ENCODE assay signal across 18 cellular contexts in the genomic region with DNA sequence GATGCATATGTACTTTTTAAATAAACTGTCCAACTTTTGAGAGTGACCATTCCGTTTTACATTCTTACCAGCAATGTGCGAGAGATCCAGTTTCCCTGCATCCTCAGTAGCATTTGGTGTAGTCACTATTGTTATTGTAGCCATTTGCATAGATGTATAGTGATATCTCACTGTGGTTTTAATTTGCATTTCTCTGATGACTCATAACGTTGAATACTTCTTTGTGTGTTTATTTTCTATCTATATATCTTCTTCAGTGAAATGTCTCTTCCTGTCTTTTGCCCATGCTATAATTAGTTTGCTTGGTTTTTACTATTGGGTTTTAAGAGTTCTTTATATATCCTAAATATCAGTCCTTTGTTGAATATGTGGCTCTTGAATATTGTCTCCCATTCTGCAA.
DNase-seq lines count a peak whose midpoint lies in the region; ATAC-seq and TF ChIP-seq lines count a peak whose summit lies in the region.
"Had no signal": no experiment of that assay in that cellular context is flagged by ENCODE, and none has a peak within 500 bp of the region (broad histone marks: within the 10 kb centered on the region; RNA-seq: fewer than 3 reads in every experiment).

No MANE protein-coding gene starts in this region.

- H3K27me3 Mint-ChIP-seq in activated T-helper 2 cell treated with anti-CD3 and anti-CD28 coated beads, Interferon-gamma antibody, Interleukin-2, Interleukin-4, amounts not matched to agents 10 μg/mL and 5 μg/mL and 100 μg/mL, durations not matched to agents 14 hours and 24 hours and 36 hours (ENCODE audit: low read depth) = no peaks in the 10 kb centered on the region

- TF ChIP-seq EP300 in tibial nerve (IDR thresholded peaks at IDR 0.05) = no peak

- DNase-seq in A172 (ENCODE audit: low spot score) = peak; percentile 8
- peak; percentile 2 for DNase-seq in NCI-H69 (lab: John Stamatoyannopoulos, UW)
- no peak for DNase-seq in activated T-helper 2 cell treated with anti-CD3 and anti-CD28 coated beads, Interferon-gamma antibody, Interleukin-2, Interleukin-4, amounts not matched to agents 10 μg/mL and 5 μg/mL and 100 μg/mL, durations not matched to agents 14 hours and 24 hours and 36 hours (ENCODE audit: low spot score)
- DNase-seq in NCI-H1092 treated with DMSO at 0.1 percent for 48 hours (lab: John Stamatoyannopoulos, UW) = no peak
- no peak for DNase-seq in tibial nerve (ENCODE audit: low spot score in 2 of 2)
- no peak for DNase-seq in GM20000 (ENCODE audit: low spot score)
- DNase-seq: C1 segment of cervical spinal cord, GF-D8, Karpas-422, MG63, NCI-H1105, NCI-H1694 treated with DMSO at 0.1 percent for 48 hours, NCI-H2107, NCI-H226, NCI-H774 had no signal

- H3K4me1 Mint-ChIP-seq in activated T-helper 2 cell treated with anti-CD3 and anti-CD28 coated beads, Interferon-gamma antibody, Interleukin-2, Interleukin-4, amounts not matched to agents 10 μg/mL and 5 μg/mL and 100 μg/mL, durations not matched to agents 14 hours and 24 hours and 36 hours (ENCODE audit: low read depth) = no peaks in the 10 kb centered on the region

- intact Hi-C loops in activated T-helper 2 cell treated with anti-CD3 and anti-CD28 coated beads, Interferon-gamma antibody, Interleukin-2, Interleukin-4, amounts not matched to agents 10 μg/mL and 5 μg/mL and 100 μg/mL, durations not matched to agents 14 hours and 24 hours and 36 hours (cut with micrococcal nuclease) = no loop called here

- H3K4me1 ChIP-seq in tibial nerve = no peaks in the 10 kb centered on the region
- H3K4me1 ChIP-seq: SJSA1 had no signal

- no peak overlapping the region for H3K27ac ChIP-seq in tibial nerve
- H3K27ac ChIP-seq: SJSA1 had no signal

- WGBS in tibial nerve, 2 donors = 57 to 65% methylated on average over 3 of the region's 3 CpGs

- ATAC-seq in GM18861 (IDR thresholded peaks at IDR 0.05; ENCODE audit: unreplicated experiment) = peak; percentile 51
- ATAC-seq in HG03342 (IDR thresholded peaks at IDR 0.05; ENCODE audit: unreplicated experiment) = peak; percentile 62

- no peak for TF ChIP-seq CTCF in tibial nerve (IDR thresholded peaks at IDR 0.05)
- no peak for TF ChIP-seq CTCF in GM20000 (IDR thresholded peaks at IDR 0.05; ENCODE audit: extremely low read depth, missing control alignments)

- TF ChIP-seq POLR2A in tibial nerve (IDR thresholded peaks at IDR 0.05) = no peak

- H3K9me3 ChIP-seq in tibial nerve = no peaks in the 10 kb centered on the region
- H3K9me3 ChIP-seq: MG63, SJSA1 had no signal

- H3K27me3 ChIP-seq in tibial nerve = no peaks in the 10 kb centered on the region
- H3K27me3 ChIP-seq: MG63, SJSA1 had no signal

- no peak overlapping the region for H3K27ac Mint-ChIP-seq in activated T-helper 2 cell treated with anti-CD3 and anti-CD28 coated beads, Interferon-gamma antibody, Interleukin-2, Interleukin-4, amounts not matched to agents 10 μg/mL and 5 μg/mL and 100 μg/mL, durations not matched to agents 14 hours and 24 hours and 36 hours

- H3K9me3 Mint-ChIP-seq in activated T-helper 2 cell treated with anti-CD3 and anti-CD28 coated beads, Interferon-gamma antibody, Interleukin-2, Interleukin-4, amounts not matched to agents 10 μg/mL and 5 μg/mL and 100 μg/mL, durations not matched to agents 14 hours and 24 hours and 36 hours = peaks cover 47% of the 10 kb centered on the region

- no peak overlapping the region for H3K4me3 Mint-ChIP-seq in activated T-helper 2 cell treated with anti-CD3 and anti-CD28 coated beads, Interferon-gamma antibody, Interleukin-2, Interleukin-4, amounts not matched to agents 10 μg/mL and 5 μg/mL and 100 μg/mL, durations not matched to agents 14 hours and 24 hours and 36 hours (ENCODE audit: low read depth)

- no peaks in the 10 kb centered on the region for H3K36me3 Mint-ChIP-seq in activated T-helper 2 cell treated with anti-CD3 and anti-CD28 coated beads, Interferon-gamma antibody, Interleukin-2, Interleukin-4, amounts not matched to agents 10 μg/mL and 5 μg/mL and 100 μg/mL, durations not matched to agents 14 hours and 24 hours and 36 hours (ENCODE audit: low read depth)

- H3K36me3 ChIP-seq in tibial nerve = no peaks in the 10 kb centered on the region
- H3K36me3 ChIP-seq: MG63, SJSA1 had no signal

- H3K4me3 ChIP-seq in tibial nerve = no peak overlapping the region
- H3K4me3 ChIP-seq: MG63, SJSA1 had no signal

Comparison
In these comparisons a context has a peak if more than half of its experiments do, and no peak if none do; other contexts are left out.
1. DNase-seq: peak in A172 (single experiment) and NCI-H69 (single experiment); none in activated T-helper 2 cell treated with anti-CD3 and anti-CD28 coated beads, Interferon-gamma antibody, Interleukin-2, Interleukin-4, amounts not matched to agents 10 μg/mL and 5 μg/mL and 100 μg/mL, durations not matched to agents 14 hours and 24 hours and 36 hours (single experiment), NCI-H1092 treated with DMSO at 0.1 percent for 48 hours (single experiment), tibial nerve (0 of 2) and GM20000 (single experiment).